23 cellular contexts compared by ENCODE assay signal in the genomic region with DNA sequence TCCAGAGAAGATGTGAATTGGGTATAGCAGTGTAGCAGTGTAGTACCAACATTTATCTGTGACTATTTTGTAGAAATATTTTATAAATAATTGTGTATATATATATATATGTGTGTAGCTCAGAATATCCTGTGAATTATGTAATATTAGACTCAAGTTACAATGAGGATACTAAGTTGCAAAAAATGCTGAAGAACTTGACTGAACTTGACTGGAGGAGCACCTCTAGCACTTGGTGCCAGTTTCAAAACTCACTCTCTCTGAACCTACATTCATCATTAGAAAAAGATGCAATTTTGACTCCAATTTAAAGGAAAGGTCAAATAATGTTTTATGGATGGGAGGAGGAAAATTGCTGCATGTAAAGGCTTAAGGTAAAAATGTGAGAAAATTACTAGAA.
"Had no signal": no experiment of that assay in that cellular context is flagged by ENCODE, and none has a peak within 500 bp of the region (broad histone marks: within the 10 kb centered on the region; RNA-seq: fewer than 3 reads in every experiment).

No MANE protein-coding gene starts in this region.

- H3K4me3 ChIP-seq: colonic mucosa, esophagus muscularis mucosa, gastrocnemius medialis, heart right ventricle, left lung, lower lobe of right lung, mucosa of descending colon had no signal

- FAIRE-seq: endometrium, islet of Langerhans, keratinocyte had no signal

- ATAC-seq: effector memory CD8-positive, alpha-beta T cell; gastrocnemius medialis; heart right ventricle; left cardiac atrium; left lung; left ventricle myocardium superior; lower lobe of right lung; mucosa of descending colon had no signal

- H3K27me3 ChIP-seq: colonic mucosa, esophagus muscularis mucosa, gastrocnemius medialis, heart right ventricle, left lung had no signal

- H3K36me3 ChIP-seq: colonic mucosa, esophagus muscularis mucosa, gastrocnemius medialis, heart right ventricle, left lung, lower lobe of right lung had no signal

- DNase-seq: colonic mucosa; cortex of kidney; effector CD8-positive, alpha-beta T cell; effector memory CD8-positive, alpha-beta T cell; endodermal cell; foreskin melanocyte; gastrocnemius medialis; glutamatergic neuron; head of caudate nucleus; heart right ventricle; hippocampal formation; left cardiac atrium; left lung; left ventricle myocardium superior; lower lobe of right lung; mesendoderm; midbrain; mucosa of descending colon; naive B cell had no signal

- H3K27ac ChIP-seq: colonic mucosa, esophagus muscularis mucosa, gastrocnemius medialis, heart right ventricle, left lung, lower lobe of right lung had no signal

- H3K4me1 ChIP-seq: colonic mucosa, esophagus muscularis mucosa, gastrocnemius medialis, heart right ventricle, left lung, lower lobe of right lung had no signal
